2 cellular contexts compared by ENCODE assay signal in the genomic region with DNA sequence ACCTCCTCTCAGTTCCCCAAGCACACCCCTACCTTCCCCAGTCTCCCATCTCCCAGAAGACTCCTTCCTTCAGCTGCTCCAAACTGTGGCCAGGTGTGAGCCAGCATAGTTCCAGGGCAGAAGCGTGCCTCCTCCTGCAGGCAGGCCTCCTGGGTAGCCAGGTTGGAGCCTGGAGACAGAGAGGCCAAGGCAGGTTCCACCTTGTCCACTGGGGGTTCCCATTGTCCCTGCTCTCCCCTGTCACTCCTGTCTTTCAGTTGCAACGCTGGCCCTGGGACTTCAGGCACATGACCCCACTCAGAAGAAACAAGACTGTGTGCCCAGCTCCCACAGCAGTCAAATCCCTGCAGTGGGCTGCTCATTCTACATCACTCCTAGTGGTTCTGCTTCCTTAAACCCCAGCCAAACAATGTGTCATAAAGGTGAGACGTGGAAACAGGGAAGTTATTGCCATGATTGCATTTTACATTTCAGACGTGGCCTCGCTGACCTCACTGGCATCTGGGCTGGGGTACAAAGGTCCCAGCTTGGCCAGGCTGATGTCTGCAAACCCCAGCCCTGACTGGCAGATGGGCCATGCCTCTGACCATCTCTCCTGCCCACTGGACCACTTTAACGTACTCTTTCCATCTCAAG.
TF ChIP-seq lines count a peak whose summit lies in the region.

No MANE protein-coding gene starts in this region.

TF ChIP-seq in GM23338, 12 proteins besides CTCF, POLR2A, EP300 and RAD21:
- TF ChIP-seq CREB1 (CRISPR knock-in tag; IDR thresholded peaks at IDR 0.05; ENCODE audit: low read depth), result no peak
- no peak for TF ChIP-seq EZH2phosphoT487 (IDR thresholded peaks at IDR 0.05; ENCODE audit: unreplicated experiment)
- no peak for TF ChIP-seq NANOG (IDR thresholded peaks at IDR 0.05; ENCODE audit: borderline replicate concordance)
- TF ChIP-seq, protein P1, sequence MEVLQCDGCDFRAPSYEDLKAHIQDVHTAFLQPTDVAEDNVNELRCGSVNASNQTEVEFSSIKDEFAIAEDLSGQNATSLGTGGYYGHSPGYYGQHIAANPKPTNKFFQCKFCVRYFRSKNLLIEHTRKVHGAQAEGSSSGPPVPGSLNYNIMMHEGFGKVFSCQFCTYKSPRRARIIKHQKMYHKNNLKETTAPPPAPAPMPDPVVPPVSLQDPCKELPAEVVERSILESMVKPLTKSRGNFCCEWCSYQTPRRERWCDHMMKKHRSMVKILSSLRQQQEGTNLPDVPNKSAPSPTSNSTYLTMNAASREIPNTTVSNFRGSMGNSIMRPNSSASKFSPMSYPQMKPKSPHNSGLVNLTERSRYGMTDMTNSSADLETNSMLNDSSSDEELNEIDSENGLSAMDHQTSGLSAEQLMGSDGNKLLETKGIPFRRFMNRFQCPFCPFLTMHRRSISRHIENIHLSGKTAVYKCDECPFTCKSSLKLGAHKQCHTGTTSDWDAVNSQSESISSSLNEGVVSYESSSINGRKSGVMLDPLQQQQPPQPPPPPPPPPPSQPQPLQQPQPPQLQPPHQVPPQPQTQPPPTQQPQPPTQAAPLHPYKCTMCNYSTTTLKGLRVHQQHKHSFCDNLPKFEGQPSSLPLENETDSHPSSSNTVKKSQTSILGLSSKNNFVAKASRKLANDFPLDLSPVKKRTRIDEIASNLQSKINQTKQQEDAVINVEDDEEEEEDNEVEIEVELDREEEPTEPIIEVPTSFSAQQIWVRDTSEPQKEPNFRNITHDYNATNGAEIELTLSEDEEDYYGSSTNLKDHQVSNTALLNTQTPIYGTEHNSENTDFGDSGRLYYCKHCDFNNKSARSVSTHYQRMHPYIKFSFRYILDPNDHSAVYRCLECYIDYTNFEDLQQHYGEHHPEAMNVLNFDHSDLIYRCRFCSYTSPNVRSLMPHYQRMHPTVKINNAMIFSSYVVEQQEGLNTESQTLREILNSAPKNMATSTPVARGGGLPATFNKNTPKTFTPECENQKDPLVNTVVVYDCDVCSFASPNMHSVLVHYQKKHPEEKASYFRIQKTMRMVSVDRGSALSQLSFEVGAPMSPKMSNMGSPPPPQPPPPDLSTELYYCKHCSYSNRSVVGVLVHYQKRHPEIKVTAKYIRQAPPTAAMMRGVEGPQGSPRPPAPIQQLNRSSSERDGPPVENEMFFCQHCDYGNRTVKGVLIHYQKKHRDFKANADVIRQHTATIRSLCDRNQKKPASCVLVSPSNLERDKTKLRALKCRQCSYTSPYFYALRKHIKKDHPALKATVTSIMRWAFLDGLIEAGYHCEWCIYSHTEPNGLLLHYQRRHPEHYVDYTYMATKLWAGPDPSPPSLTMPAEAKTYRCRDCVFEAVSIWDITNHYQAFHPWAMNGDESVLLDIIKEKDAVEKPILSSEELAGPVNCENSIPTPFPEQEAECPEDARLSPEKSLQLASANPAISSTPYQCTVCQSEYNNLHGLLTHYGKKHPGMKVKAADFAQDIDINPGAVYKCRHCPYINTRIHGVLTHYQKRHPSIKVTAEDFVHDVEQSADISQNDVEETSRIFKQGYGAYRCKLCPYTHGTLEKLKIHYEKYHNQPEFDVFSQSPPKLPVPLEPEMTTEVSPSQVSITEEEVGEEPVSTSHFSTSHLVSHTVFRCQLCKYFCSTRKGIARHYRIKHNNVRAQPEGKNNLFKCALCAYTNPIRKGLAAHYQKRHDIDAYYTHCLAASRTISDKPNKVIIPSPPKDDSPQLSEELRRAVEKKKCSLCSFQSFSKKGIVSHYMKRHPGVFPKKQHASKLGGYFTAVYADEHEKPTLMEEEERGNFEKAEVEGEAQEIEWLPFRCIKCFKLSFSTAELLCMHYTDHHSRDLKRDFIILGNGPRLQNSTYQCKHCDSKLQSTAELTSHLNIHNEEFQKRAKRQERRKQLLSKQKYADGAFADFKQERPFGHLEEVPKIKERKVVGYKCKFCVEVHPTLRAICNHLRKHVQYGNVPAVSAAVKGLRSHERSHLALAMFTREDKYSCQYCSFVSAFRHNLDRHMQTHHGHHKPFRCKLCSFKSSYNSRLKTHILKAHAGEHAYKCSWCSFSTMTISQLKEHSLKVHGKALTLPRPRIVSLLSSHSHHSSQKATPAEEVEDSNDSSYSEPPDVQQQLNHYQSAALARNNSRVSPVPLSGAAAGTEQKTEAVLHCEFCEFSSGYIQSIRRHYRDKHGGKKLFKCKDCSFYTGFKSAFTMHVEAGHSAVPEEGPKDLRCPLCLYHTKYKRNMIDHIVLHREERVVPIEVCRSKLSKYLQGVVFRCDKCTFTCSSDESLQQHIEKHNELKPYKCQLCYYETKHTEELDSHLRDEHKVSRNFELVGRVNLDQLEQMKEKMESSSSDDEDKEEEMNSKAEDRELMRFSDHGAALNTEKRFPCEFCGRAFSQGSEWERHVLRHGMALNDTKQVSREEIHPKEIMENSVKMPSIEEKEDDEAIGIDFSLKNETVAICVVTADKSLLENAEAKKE (CRISPR knock-in tag; IDR thresholded peaks at IDR 0.05), result no peak
- no peak for TF ChIP-seq ZNF114 (CRISPR knock-in tag; IDR thresholded peaks at IDR 0.05)
- no peak for TF ChIP-seq JUNB (IDR thresholded peaks at IDR 0.05; ENCODE audit: unreplicated experiment)
- no peak for TF ChIP-seq EZH2 (IDR thresholded peaks at IDR 0.05; ENCODE audit: low read depth, unreplicated experiment)
- TF ChIP-seq, protein P2, sequence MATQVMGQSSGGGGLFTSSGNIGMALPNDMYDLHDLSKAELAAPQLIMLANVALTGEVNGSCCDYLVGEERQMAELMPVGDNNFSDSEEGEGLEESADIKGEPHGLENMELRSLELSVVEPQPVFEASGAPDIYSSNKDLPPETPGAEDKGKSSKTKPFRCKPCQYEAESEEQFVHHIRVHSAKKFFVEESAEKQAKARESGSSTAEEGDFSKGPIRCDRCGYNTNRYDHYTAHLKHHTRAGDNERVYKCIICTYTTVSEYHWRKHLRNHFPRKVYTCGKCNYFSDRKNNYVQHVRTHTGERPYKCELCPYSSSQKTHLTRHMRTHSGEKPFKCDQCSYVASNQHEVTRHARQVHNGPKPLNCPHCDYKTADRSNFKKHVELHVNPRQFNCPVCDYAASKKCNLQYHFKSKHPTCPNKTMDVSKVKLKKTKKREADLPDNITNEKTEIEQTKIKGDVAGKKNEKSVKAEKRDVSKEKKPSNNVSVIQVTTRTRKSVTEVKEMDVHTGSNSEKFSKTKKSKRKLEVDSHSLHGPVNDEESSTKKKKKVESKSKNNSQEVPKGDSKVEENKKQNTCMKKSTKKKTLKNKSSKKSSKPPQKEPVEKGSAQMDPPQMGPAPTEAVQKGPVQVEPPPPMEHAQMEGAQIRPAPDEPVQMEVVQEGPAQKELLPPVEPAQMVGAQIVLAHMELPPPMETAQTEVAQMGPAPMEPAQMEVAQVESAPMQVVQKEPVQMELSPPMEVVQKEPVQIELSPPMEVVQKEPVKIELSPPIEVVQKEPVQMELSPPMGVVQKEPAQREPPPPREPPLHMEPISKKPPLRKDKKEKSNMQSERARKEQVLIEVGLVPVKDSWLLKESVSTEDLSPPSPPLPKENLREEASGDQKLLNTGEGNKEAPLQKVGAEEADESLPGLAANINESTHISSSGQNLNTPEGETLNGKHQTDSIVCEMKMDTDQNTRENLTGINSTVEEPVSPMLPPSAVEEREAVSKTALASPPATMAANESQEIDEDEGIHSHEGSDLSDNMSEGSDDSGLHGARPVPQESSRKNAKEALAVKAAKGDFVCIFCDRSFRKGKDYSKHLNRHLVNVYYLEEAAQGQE (IDR thresholded peaks at IDR 0.05; ENCODE audit: unreplicated experiment), result no peak
- TF ChIP-seq ZNF331 (CRISPR knock-in tag; IDR thresholded peaks at IDR 0.05; ENCODE audit: low read depth), result no peak
- no peak for TF ChIP-seq STAT1 (IDR thresholded peaks at IDR 0.05; ENCODE audit: unreplicated experiment)

TF ChIP-seq in HepG2, 621 proteins besides CTCF, POLR2A, EP300 and RAD21:
- no peak for TF ChIP-seq ZNF891 (CRISPR knock-in tag; IDR thresholded peaks at IDR 0.05)
- TF ChIP-seq, protein P3, sequence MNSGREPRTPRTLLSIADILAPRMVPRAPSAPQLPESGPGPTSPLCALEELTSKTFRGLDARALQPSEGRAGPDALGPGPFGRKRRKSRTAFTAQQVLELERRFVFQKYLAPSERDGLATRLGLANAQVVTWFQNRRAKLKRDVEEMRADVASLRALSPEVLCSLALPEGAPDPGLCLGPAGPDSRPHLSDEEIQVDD (CRISPR knock-in tag; IDR thresholded peaks at IDR 0.05; ENCODE audit: borderline replicate concordance), result no peak
- peak in 1 of 2 experiments; percentile 49; a peak in 2 of 4 replicates for TF ChIP-seq NR2F1 (CRISPR knock-in tag; IDR thresholded peaks at IDR 0.05)
- 0 out of 2 replicates have a peak, but pooled peaks have one; percentile 18 for TF ChIP-seq ELF3 (CRISPR knock-in tag; IDR thresholded peaks at IDR 0.05)
- no peak for TF ChIP-seq KLF12 (CRISPR knock-in tag; IDR thresholded peaks at IDR 0.05; ENCODE audit: borderline replicate concordance)
- TF ChIP-seq NKX3-1 (CRISPR knock-in tag; IDR thresholded peaks at IDR 0.05), result no peak
- no peak for TF ChIP-seq ZEB1 (IDR thresholded peaks at IDR 0.05; ENCODE audit: insufficient replicate concordance, low read depth)
- TF ChIP-seq MAFK (conservative IDR thresholded peaks at IDR 0.05 in 1 of 2, IDR thresholded peaks at IDR 0.05 in 1 of 2; ENCODE audit: low read length in 2 of 2), result peak; percentile 24 to 29; a peak in 2 of 4 replicates
- no peak for TF ChIP-seq TBX3 (IDR thresholded peaks at IDR 0.05; ENCODE audit: borderline replicate concordance)
- no peak for TF ChIP-seq NR3C1 (CRISPR knock-in tag; IDR thresholded peaks at IDR 0.05)
- peak; percentile 38; the same call in 1 of the 2 replicates for TF ChIP-seq HNF4A (CRISPR knock-in tag; IDR thresholded peaks at IDR 0.05)
- TF ChIP-seq ZFP36 (IDR thresholded peaks at IDR 0.05; ENCODE audit: borderline replicate concordance, low read depth, low read length, partially characterized antibody), result peak; percentile 90
- TF ChIP-seq SRSF1 (optimal IDR thresholded peaks at IDR 0.05; ENCODE audit: low read depth, low read length), result no peak
- TF ChIP-seq FOSL2 (CRISPR knock-in tag; IDR thresholded peaks at IDR 0.05), result no peak
- 0 out of 2 replicates have a peak, but pooled peaks have one; percentile 13 for TF ChIP-seq CREB1 (IDR thresholded peaks at IDR 0.05)
- no peak for TF ChIP-seq CREB1 (CRISPR knock-in tag; IDR thresholded peaks at IDR 0.05)
- TF ChIP-seq STAG1 (CRISPR knock-in tag; IDR thresholded peaks at IDR 0.05), result peak; percentile 45
- TF ChIP-seq MAFF (IDR thresholded peaks at IDR 0.05; ENCODE audit: low read depth, low read length), result peak; percentile 29; the same call in 1 of the 2 replicates
- peak; percentile 35; the same call in 1 of the 2 replicates for TF ChIP-seq ZBTB21 (CRISPR knock-in tag; IDR thresholded peaks at IDR 0.05)
- no peak for TF ChIP-seq CEBPB (IDR thresholded peaks at IDR 0.05; ENCODE audit: borderline replicate concordance, low read depth, low read length)
